In the genomic region with DNA sequence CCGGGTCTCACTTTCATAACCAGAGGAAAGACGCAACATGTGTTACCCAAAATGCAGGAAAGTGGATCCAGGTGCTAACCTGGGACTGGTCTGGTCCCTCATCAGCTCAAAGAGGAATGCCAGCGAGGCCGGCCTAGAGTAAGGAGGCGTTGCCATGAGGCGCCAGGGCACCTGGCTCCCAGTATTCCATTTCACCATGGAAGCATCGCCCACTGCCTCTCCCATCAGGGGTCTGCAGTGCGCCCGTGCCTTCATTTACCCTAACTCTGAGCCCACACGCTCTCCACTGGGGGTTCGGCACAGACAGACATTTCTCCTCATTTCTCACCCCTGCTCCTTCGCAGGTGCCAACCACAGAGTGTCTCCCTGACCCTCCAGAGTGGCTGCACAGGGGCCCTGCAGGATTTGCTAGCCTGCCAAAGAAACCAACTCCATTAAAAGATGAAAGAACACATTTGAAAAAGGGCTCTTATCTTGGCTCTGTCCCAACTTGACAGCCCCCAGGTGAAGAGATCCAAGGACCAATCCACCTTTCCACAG, we compare ENCODE assay signal across 12 cellular contexts.
A peak's percentile ranks its signal among the peaks of the same experiment; 100 is the strongest.
DNase-seq lines count a peak whose midpoint lies in the region; ATAC-seq and TF ChIP-seq lines count a peak whose summit lies in the region.
"Had no signal": no experiment of that assay in that cellular context is flagged by ENCODE, and none has a peak within 500 bp of the region (broad histone marks: within the 10 kb centered on the region; RNA-seq: fewer than 3 reads in every experiment).

No MANE protein-coding gene starts in this region.

- H3K4me3 Mint-ChIP-seq in naive thymus-derived CD8-positive, alpha-beta T cell: no peak overlapping the region
- H3K4me3 Mint-ChIP-seq: stimulated activated naive CD8-positive, alpha-beta T cell treated with anti-CD3 and anti-CD28 coated beads, Interleukin-15, amount 100 ng/mL, for 72 hours had no signal

- no peak overlapping the region for H2BK5ac ChIP-seq in trophoblast cell (ENCODE audit: low read depth, low read length, poor library complexity)

- H3K27me3 ChIP-seq in A673 (replicated peaks; ENCODE audit: insufficient read depth, low read depth, low read length, poor library complexity) (no peaks in the 10 kb centered on the region), MM.1S (replicated peaks; ENCODE audit: insufficient read depth, low read length) (no peaks in the 10 kb centered on the region), colonic mucosa (no peaks in the 10 kb centered on the region), trophoblast cell (ENCODE audit: insufficient read depth, low read length) (no peaks in the 10 kb centered on the region)

- H2AK5ac ChIP-seq in trophoblast cell (ENCODE audit: low read length): peak overlapping the region; percentile 59

- H3K36me3 ChIP-seq in A673 (ENCODE audit: insufficient read depth, low read length, poor library complexity, severe bottlenecking): no peaks in the 10 kb centered on the region
- no peaks in the 10 kb centered on the region for H3K36me3 ChIP-seq in MM.1S (replicated peaks; ENCODE audit: insufficient read depth, low read length)
- no peaks in the 10 kb centered on the region for H3K36me3 ChIP-seq in colonic mucosa
- no peaks in the 10 kb centered on the region for H3K36me3 ChIP-seq in trophoblast cell (ENCODE audit: control insufficient read depth in 1 of 2, insufficient read depth in 2 of 2, low read length in 2 of 2)

- no peak overlapping the region for H3K23ac ChIP-seq in trophoblast cell (ENCODE audit: low read length)

- no peaks in the 10 kb centered on the region for H3K9me2 ChIP-seq in MM.1S (replicated peaks; ENCODE audit: insufficient read depth, low read length)

- TF ChIP-seq CTCF in A673 (conservative IDR thresholded peaks at IDR 0.05; ENCODE audit: low read depth, low read length) (no peak), MM.1S (IDR thresholded peaks at IDR 0.05; ENCODE audit: low read length) (no peak), colonic mucosa (IDR thresholded peaks at IDR 0.05) (no peak), GM10248 (IDR thresholded peaks at IDR 0.05; ENCODE audit: control extremely low read depth, extremely low read depth, low read depth, missing control alignments) (no peak)

- peaks cover 14% of the 10 kb centered on the region for H3F3A ChIP-seq in MM.1S (ENCODE audit: insufficient read depth, low read length)

- peak overlapping the region; percentile 23 for H3K14ac ChIP-seq in trophoblast cell (ENCODE audit: low read length)

- H3K27ac ChIP-seq in A673 (ENCODE audit: low read depth, low read length, poor library complexity, severe bottlenecking) (peak overlapping the region; percentile 75), MM.1S (ENCODE audit: low read length) (no peak overlapping the region; the same call in 1 of the 2 replicates), colonic mucosa (peak overlapping the region; percentile 51), trophoblast cell (ENCODE audit: low read depth, low read length) (no peak overlapping the region)

- H3K4me1 Mint-ChIP-seq in naive thymus-derived CD8-positive, alpha-beta T cell: peaks cover 0 to 30% (median 0%) of the 10 kb centered on the region in 4 donors

- DNase-seq in A673 (ENCODE audit: low spot score) (no peak), MM.1S (no peak), colonic mucosa (no peak), trophoblast cell (no peak), left colon (no peak), GM10248 (ENCODE audit: extremely low spot score) (no peak), NCI-H2227 (lab: John Stamatoyannopoulos, UW; ENCODE audit: unreplicated experiment) (no peak)
- DNase-seq in naive thymus-derived CD8-positive, alpha-beta T cell: no peak
- DNase-seq: NCI-H1105 treated with DMSO at 0.1 percent for 48 hours; stimulated activated CD4-positive, alpha-beta T cell treated with anti-CD3 and anti-CD28 coated beads, Interleukin-2, amount 100 ng/mL, for 48 hours; stimulated activated naive CD8-positive, alpha-beta T cell treated with anti-CD3 and anti-CD28 coated beads, Interleukin-15, amount 100 ng/mL, for 72 hours; T-helper 9 cell had no signal

- H3K4me1 ChIP-seq in A673 (ENCODE audit: insufficient read depth, low read length, poor library complexity, severe bottlenecking) (peaks cover 53% of the 10 kb centered on the region), MM.1S (ENCODE audit: low read length) (peaks cover 34% of the 10 kb centered on the region), colonic mucosa (peaks cover 21% of the 10 kb centered on the region), trophoblast cell (ENCODE audit: control insufficient read depth in 1 of 2, insufficient read depth in 2 of 2, low read length in 2 of 2) (peaks cover 5 to 15% of the 10 kb centered on the region in 2 experiments)

- ATAC-seq in naive thymus-derived CD8-positive, alpha-beta T cell: no peak
- no peak for ATAC-seq in left colon
- ATAC-seq: stimulated activated naive CD8-positive, alpha-beta T cell treated with anti-CD3 and anti-CD28 coated beads, Interleukin-15, amount 100 ng/mL, for 72 hours had no signal

- POLR2A ChIA-PET in A673 (lab: Charles Lee; ENCODE audit: low non-redundant PET): no interaction called here
- POLR2A ChIA-PET in naive thymus-derived CD8-positive, alpha-beta T cell (lab: Charles Lee): no interaction called here
- POLR2A ChIA-PET in GM10248 (lab: Yijun Ruan, JAX): no interaction called here

- no peak overlapping the region for H2BK120ac ChIP-seq in trophoblast cell (ENCODE audit: insufficient read depth, low read length, poor library complexity)

- no TSS peak for BruUV-seq in A673 (replicated peaks; lab: Mats Ljungman, UMichigan)

- no peaks in the 10 kb centered on the region for H3K9me3 Mint-ChIP-seq in naive thymus-derived CD8-positive, alpha-beta T cell
- H3K9me3 Mint-ChIP-seq: stimulated activated naive CD8-positive, alpha-beta T cell treated with anti-CD3 and anti-CD28 coated beads, Interleukin-15, amount 100 ng/mL, for 72 hours had no signal

- H3K79me2 ChIP-seq in MM.1S (ENCODE audit: low read length): peaks cover 32% of the 10 kb centered on the region
- no peaks in the 10 kb centered on the region for H3K79me2 ChIP-seq in trophoblast cell (ENCODE audit: control insufficient read depth, insufficient read depth, low read length, poor library complexity)

- peak overlapping the region; percentile 33 for H4K91ac ChIP-seq in trophoblast cell (ENCODE audit: low read depth, low read length)

- peak overlapping the region; percentile 4 for H2BK12ac ChIP-seq in trophoblast cell (ENCODE audit: low read length)

- H4K20me1 ChIP-seq in MM.1S (ENCODE audit: insufficient read depth, low read length): no peaks in the 10 kb centered on the region

- no peak overlapping the region for H3K4me3 ChIP-seq in A673 (ENCODE audit: low read depth, low read length, poor library complexity, severe bottlenecking)
- H3K4me3 ChIP-seq in MM.1S (ENCODE audit: low read length): peak overlapping the region; percentile 64
- no peak overlapping the region for H3K4me3 ChIP-seq in colonic mucosa
- no peak overlapping the region for H3K4me3 ChIP-seq in trophoblast cell (ENCODE audit: low read depth, low read length)

- no peak overlapping the region for H3K4ac ChIP-seq in trophoblast cell (ENCODE audit: low read depth, low read length)

- peak overlapping the region in 1 of 10 donors; percentile 29 for H3K27ac Mint-ChIP-seq in naive thymus-derived CD8-positive, alpha-beta T cell
- H3K27ac Mint-ChIP-seq: stimulated activated naive CD8-positive, alpha-beta T cell treated with anti-CD3 and anti-CD28 coated beads, Interleukin-15, amount 100 ng/mL, for 72 hours had no signal

- H4K12ac ChIP-seq in trophoblast cell (ENCODE audit: low read depth, low read length): no peak overlapping the region

- H3K9me3 ChIP-seq in A673 (ENCODE audit: low read depth, low read length, poor library complexity, severe bottlenecking) (no peaks in the 10 kb centered on the region), MM.1S (replicated peaks; ENCODE audit: insufficient read depth, low read length) (no peaks in the 10 kb centered on the region), colonic mucosa (no peaks in the 10 kb centered on the region), trophoblast cell (ENCODE audit: insufficient read depth, low read depth, low read length) (no peaks in the 10 kb centered on the region)

- no peak overlapping the region for H4K8ac ChIP-seq in trophoblast cell (ENCODE audit: low read depth, low read length)

- peak overlapping the region; percentile 11 for H3K18ac ChIP-seq in trophoblast cell (ENCODE audit: low read length)

- H3K79me1 ChIP-seq in trophoblast cell (ENCODE audit: low read length): peaks cover 7% of the 10 kb centered on the region

- H3K27me3 Mint-ChIP-seq in naive thymus-derived CD8-positive, alpha-beta T cell: peaks cover 5 to 36% (median 11%) of the 10 kb centered on the region in 5 donors

- peak overlapping the region; percentile 63; the same call in 1 of the 2 replicates for H3K9ac ChIP-seq in MM.1S (ENCODE audit: low read length)
- H3K9ac ChIP-seq in colonic mucosa (ENCODE audit: low read depth in 2 of 2, low read length in 2 of 2): peak overlapping the region in 1 of 2 donors; percentile 64
- H3K9ac ChIP-seq in trophoblast cell (ENCODE audit: low read length): no peak overlapping the region

- CTCF ChIA-PET in A673 (lab: Charles Lee): no interaction called here
- CTCF ChIA-PET in GM10248 (lab: Yijun Ruan, JAX): no interaction called here

- no peaks in the 10 kb centered on the region for H3K36me3 Mint-ChIP-seq in naive thymus-derived CD8-positive, alpha-beta T cell

- H2AFZ ChIP-seq in MM.1S (ENCODE audit: low read length): peak overlapping the region; percentile 86
- no peak overlapping the region for H2AFZ ChIP-seq in trophoblast cell (ENCODE audit: insufficient read depth, low read length, poor library complexity)

- no CpG with 5 or more reads among the region's 12 CpGs for WGBS in trophoblast cell (ENCODE audit: extremely low coverage, insufficient coverage, insufficient read length)

- H3K4me2 ChIP-seq in MM.1S (ENCODE audit: low read depth, low read length) (peak overlapping the region; percentile 94), trophoblast cell (ENCODE audit: low read length) (no peak overlapping the region)

- intact Hi-C loops in A673 (cut with micrococcal nuclease; ENCODE audit: unreplicated experiment): no loop called here
- intact Hi-C loops in colonic mucosa (cut with DNase I): no loop called here
- intact Hi-C loops in left colon (cut with DNase I, micrococcal nuclease): no loop called here

Comparison
In these comparisons a context has a peak if more than half of its experiments do, and no peak if none do; other contexts are left out.
1. H3K27ac ChIP-seq: peak in A673 (single experiment) and colonic mucosa (single experiment); none in MM.1S (single experiment) and trophoblast cell (single experiment).